10 cellular contexts compared by ENCODE assay signal in genomic region chr10:70255329-70256299, GRCh38. TPM values are rescaled to one million over a fixed set of nuclear protein-coding genes. Genes with fewer than 3 reads are reported as not detected.
A peak's percentile ranks its signal among the peaks of the same experiment; 100 is the strongest.
DNase-seq lines count a peak whose midpoint lies in the region; ATAC-seq and TF ChIP-seq lines count a peak whose summit lies in the region.
"Had no signal": no experiment of that assay in that cellular context is flagged by ENCODE, and none has a peak within 500 bp of the region (broad histone marks: within the 10 kb centered on the region; RNA-seq: fewer than 3 reads in every experiment).

No MANE protein-coding gene starts in this region.

- peaks cover 55% of the 10 kb centered on the region for H3K27me3 Mint-ChIP-seq in T-helper 1 cell treated with Interleukin-12 subunit alpha and Interleukin-12 subunit beta and Interleukin-4 antibody, amounts not matched to agents 30 μg/mL and 1 μg/mL, for 36 hours (ENCODE audit: low read depth)

- H3K4me1 Mint-ChIP-seq in T-helper 1 cell treated with Interleukin-12 subunit alpha and Interleukin-12 subunit beta and Interleukin-4 antibody, amounts not matched to agents 30 μg/mL and 1 μg/mL, for 36 hours (ENCODE audit: low read depth): peaks cover 6% of the 10 kb centered on the region

- H3K4me3 Mint-ChIP-seq in T-helper 1 cell treated with Interleukin-12 subunit alpha and Interleukin-12 subunit beta and Interleukin-4 antibody, amounts not matched to agents 30 μg/mL and 1 μg/mL, for 36 hours: peak overlapping the region; percentile 57
- H3K4me3 Mint-ChIP-seq: stimulated activated naive CD8-positive, alpha-beta T cell treated with anti-CD3 and anti-CD28 coated beads, Interleukin-15, Interleukin-2, amounts not matched to agents 100 ng/mL and 50 ng/mL, for 24 hours had no signal

- intact Hi-C loops in left ventricle myocardium superior (cut with micrococcal nuclease): no loop called here

- H3K27me3 ChIP-seq in suprapubic skin: peaks cover 33% of the 10 kb centered on the region

- no peaks in the 10 kb centered on the region for H3K36me3 Mint-ChIP-seq in T-helper 1 cell treated with Interleukin-12 subunit alpha and Interleukin-12 subunit beta and Interleukin-4 antibody, amounts not matched to agents 30 μg/mL and 1 μg/mL, for 36 hours (ENCODE audit: low read depth)

- ATAC-seq in left ventricle myocardium superior: peak; percentile 50

- peak overlapping the region; percentile 18 for H3K27ac ChIP-seq in suprapubic skin

- TF ChIP-seq EP300 in suprapubic skin (IDR thresholded peaks at IDR 0.05): no peak

- peaks cover 11% of the 10 kb centered on the region for H3K4me1 ChIP-seq in suprapubic skin

- no peak for TF ChIP-seq CTCF in suprapubic skin (IDR thresholded peaks at IDR 0.05)

- no peaks in the 10 kb centered on the region for H3K36me3 ChIP-seq in suprapubic skin

- H3K27ac Mint-ChIP-seq in T-helper 1 cell treated with Interleukin-12 subunit alpha and Interleukin-12 subunit beta and Interleukin-4 antibody, amounts not matched to agents 30 μg/mL and 1 μg/mL, for 36 hours: no peak overlapping the region
- H3K27ac Mint-ChIP-seq: stimulated activated naive CD8-positive, alpha-beta T cell treated with anti-CD3 and anti-CD28 coated beads, Interleukin-15, Interleukin-2, amounts not matched to agents 100 ng/mL and 50 ng/mL, for 24 hours had no signal

- DNase-seq in T-helper 1 cell: no peak
- DNase-seq in activated naive CD4-positive, alpha-beta T cell treated with anti-CD3 and anti-CD28 coated beads, Interleukin-2, amount 50 U/mL, for 16 hours: peak; percentile 18
- peak; percentile 37 for DNase-seq in left ventricle myocardium superior
- DNase-seq in suprapubic skin (ENCODE audit: low spot score in 2 of 2): no peak
- no peak for DNase-seq in SIG-M5 (lab: John Stamatoyannopoulos, UW)
- no peak for DNase-seq in GOT3 (lab: John Stamatoyannopoulos, UW)
- no peak for DNase-seq in NCI-H526 treated with DMSO at 0.1 percent for 48 hours (lab: John Stamatoyannopoulos, UW)
- DNase-seq: activated gamma-delta T cell treated with Interleukin-2 at 50 U/mL for 16 hours had no signal

- H3K9me3 ChIP-seq in suprapubic skin: no peaks in the 10 kb centered on the region

- H3K4me3 ChIP-seq in suprapubic skin: peak overlapping the region; percentile 11

- 31% methylated on average over 24 of the region's 73 CpGs for WGBS in suprapubic skin

- H3K9me3 Mint-ChIP-seq in T-helper 1 cell treated with Interleukin-12 subunit alpha and Interleukin-12 subunit beta and Interleukin-4 antibody, amounts not matched to agents 30 μg/mL and 1 μg/mL, for 36 hours: peaks cover 2% of the 10 kb centered on the region
- H3K9me3 Mint-ChIP-seq: stimulated activated naive CD8-positive, alpha-beta T cell treated with anti-CD3 and anti-CD28 coated beads, Interleukin-15, Interleukin-2, amounts not matched to agents 100 ng/mL and 50 ng/mL, for 24 hours had no signal

- no peak for TF ChIP-seq POLR2A in suprapubic skin (IDR thresholded peaks at IDR 0.05)

RNA-seq across cellular contexts. Expression of gene PPA1, which starts 22.4 kb away (rescaled TPM):
- 106 TPM for total RNA-seq in left ventricle myocardium superior
- total RNA-seq in suprapubic skin: 100 to 1,000 TPM in 3 of 4 donors, 10 to 100 TPM in 1; 61.5 to 137 (median 118) TPM

RNA-seq across cellular contexts. Expression of gene NPFFR1, which starts 28.2 kb away (rescaled TPM):
- total RNA-seq in left ventricle myocardium superior: 0.02 TPM
- total RNA-seq in suprapubic skin: under 1 TPM; 0.08 to 0.53 (median 0.23) TPM

Comparison
In these comparisons a context has a peak if more than half of its experiments do, and no peak if none do; other contexts are left out.
1. DNase-seq: peak in activated naive CD4-positive, alpha-beta T cell treated with anti-CD3 and anti-CD28 coated beads, Interleukin-2, amount 50 U/mL, for 16 hours (single experiment) and left ventricle myocardium superior (single experiment); none in T-helper 1 cell (0 of 5), suprapubic skin (0 of 2), SIG-M5 (single experiment), GOT3 (single experiment) and NCI-H526 treated with DMSO at 0.1 percent for 48 hours (single experiment).